Comparison of ENCODE assay signal across 23 cellular contexts in genomic region chr12:15602051-15602672, GRCh38.
A peak's percentile ranks its signal among the peaks of the same experiment; 100 is the strongest.
DNase-seq lines count a peak whose midpoint lies in the region; ATAC-seq, FAIRE-seq and TF ChIP-seq lines count a peak whose summit lies in the region.
"Had no signal": no experiment of that assay in that cellular context is flagged by ENCODE, and none has a peak within 500 bp of the region (broad histone marks: within the 10 kb centered on the region; RNA-seq: fewer than 3 reads in every experiment).

No MANE protein-coding gene starts in this region.

- no peak overlapping the region for H3K4me3 Mint-ChIP-seq in stimulated activated naive CD8-positive, alpha-beta T cell treated with anti-CD3 and anti-CD28 coated beads, Interleukin-15, amount 100 ng/mL, for 72 hours
- H3K4me3 Mint-ChIP-seq: activated CD4-positive, alpha-beta memory T cell treated with anti-CD3 and anti-CD28 coated beads for 36 hours had no signal

- H3K9me3 Mint-ChIP-seq in stimulated activated naive CD8-positive, alpha-beta T cell treated with anti-CD3 and anti-CD28 coated beads, Interleukin-15, amount 100 ng/mL, for 72 hours, result no peaks in the 10 kb centered on the region
- H3K9me3 Mint-ChIP-seq: activated CD4-positive, alpha-beta memory T cell treated with anti-CD3 and anti-CD28 coated beads for 36 hours had no signal

- intact Hi-C loops in pancreas (cut with DNase I) (no loop called here), uterus (cut with DNase I; ENCODE audit: low total_unique reads) (no loop called here)

- no peaks in the 10 kb centered on the region for H3K4me1 ChIP-seq in pancreas
- peaks cover 0 to 9% of the 10 kb centered on the region in 2 donors for H3K4me1 ChIP-seq in uterus
- H3K4me1 ChIP-seq: BLaER1, body of pancreas, prostate gland had no signal

- H3K27me3 Mint-ChIP-seq in stimulated activated naive CD8-positive, alpha-beta T cell treated with anti-CD3 and anti-CD28 coated beads, Interleukin-15, amount 100 ng/mL, for 72 hours, result no peaks in the 10 kb centered on the region

- no peaks in the 10 kb centered on the region for H3K9me3 ChIP-seq in pancreas
- no peaks in the 10 kb centered on the region for H3K9me3 ChIP-seq in uterus
- H3K9me3 ChIP-seq: adrenal gland, BLaER1, body of pancreas, neutrophil, prostate gland, transverse colon had no signal

- no peak for DNase-seq in stimulated activated naive CD8-positive, alpha-beta T cell treated with anti-CD3 and anti-CD28 coated beads, Interleukin-15, Interleukin-2, amounts not matched to agents 100 U/mL and 50 U/mL, for 24 hours
- no peak for DNase-seq in stimulated activated naive CD8-positive, alpha-beta T cell treated with anti-CD3 and anti-CD28 coated beads, Interleukin-15, amount 100 ng/mL, for 72 hours
- DNase-seq in bronchial epithelial cell (ENCODE audit: low read depth) (peak; percentile 47), kidney tubule cell (ENCODE audit: low spot score) (peak; percentile 80), pancreas (no peak), cerebellar nuclear complex (lab: John Stamatoyannopoulos, UW) (no peak), uterus (no peak)
- no peak for DNase-seq in stimulated activated CD4-positive, alpha-beta T cell treated with anti-CD3 and anti-CD28 coated beads, Interleukin-12 subunit alpha, Interleukin-12 subunit beta, amount 100 ng/mL, for 4 hours
- DNase-seq: activated CD4-positive, alpha-beta memory T cell treated with anti-CD3 and anti-CD28 coated beads for 36 hours; activated CD8-positive, alpha-beta memory T cell treated with anti-CD3 and anti-CD28 coated beads, Interleukin-2, amount 50 U/mL, for 48 hours; adrenal gland; body of pancreas; foreskin keratinocyte; Kasumi-1; mesendoderm; MV-4-11; NCI-H146; transverse colon had no signal

- TF ChIP-seq POLR2A in uterus (IDR thresholded peaks at IDR 0.05), result no peak

- no peaks in the 10 kb centered on the region for H3K4me1 Mint-ChIP-seq in stimulated activated naive CD8-positive, alpha-beta T cell treated with anti-CD3 and anti-CD28 coated beads, Interleukin-15, amount 100 ng/mL, for 72 hours

- H3K27me3 ChIP-seq in bronchial epithelial cell (ENCODE audit: control insufficient read depth, insufficient read depth, low read length), result no peaks in the 10 kb centered on the region
- no peaks in the 10 kb centered on the region for H3K27me3 ChIP-seq in pancreas
- H3K27me3 ChIP-seq in uterus, result no peaks in the 10 kb centered on the region
- H3K27me3 ChIP-seq: adrenal gland, BLaER1, body of pancreas, foreskin keratinocyte, neutrophil, transverse colon had no signal

- H3K36me3 ChIP-seq in bronchial epithelial cell (ENCODE audit: control insufficient read depth, insufficient read depth, low read length) (no peaks in the 10 kb centered on the region), pancreas (no peaks in the 10 kb centered on the region), uterus (no peaks in the 10 kb centered on the region)
- H3K36me3 ChIP-seq: adrenal gland, BLaER1, neutrophil, prostate gland, transverse colon had no signal

- TF ChIP-seq CTCF in bronchial epithelial cell (IDR thresholded peaks at IDR 0.05; ENCODE audit: insufficient read depth, low read length, severe bottlenecking), result no peak
- TF ChIP-seq CTCF in pancreas (IDR thresholded peaks at IDR 0.05), result no peak
- TF ChIP-seq CTCF in uterus (IDR thresholded peaks at IDR 0.05), result no peak

- no peak overlapping the region for H3K4me3 ChIP-seq in bronchial epithelial cell (ENCODE audit: low read depth, low read length)
- H3K4me3 ChIP-seq in pancreas, result no peak overlapping the region
- H3K4me3 ChIP-seq in uterus, result no peak overlapping the region
- H3K4me3 ChIP-seq: adrenal gland, BLaER1, body of pancreas, prostate gland, SK-N-MC, transverse colon had no signal

- peak; percentile 41 for ATAC-seq in stimulated activated naive CD8-positive, alpha-beta T cell treated with anti-CD3 and anti-CD28 coated beads, Interleukin-15, Interleukin-2, amounts not matched to agents 100 U/mL and 50 U/mL, for 24 hours
- ATAC-seq in stimulated activated naive CD8-positive, alpha-beta T cell treated with anti-CD3 and anti-CD28 coated beads, Interleukin-15, amount 100 ng/mL, for 72 hours, result no peak
- ATAC-seq in pancreas, result no peak
- ATAC-seq: body of pancreas, left lobe of liver had no signal

- WGBS in pancreas, 2 donors, result 85 to 90% methylated on average over 3 of the region's 3 CpGs

- no peak overlapping the region for H3K27ac Mint-ChIP-seq in stimulated activated naive CD8-positive, alpha-beta T cell treated with anti-CD3 and anti-CD28 coated beads, Interleukin-15, amount 100 ng/mL, for 72 hours
- H3K27ac Mint-ChIP-seq: activated CD4-positive, alpha-beta memory T cell treated with anti-CD3 and anti-CD28 coated beads for 36 hours had no signal

- H3K27ac ChIP-seq in pancreas (no peak overlapping the region), uterus (no peak overlapping the region)
- H3K27ac ChIP-seq: adrenal gland, BLaER1, body of pancreas, foreskin keratinocyte, neutrophil, prostate gland, SK-N-MC, transverse colon had no signal

- no peak for FAIRE-seq in bronchial epithelial cell (lab: Jason Lieb, UNC)
- no peak for FAIRE-seq in pancreas (lab: Jason Lieb, UNC)

Comparison
In these comparisons a context has a peak if more than half of its experiments do, and no peak if none do; other contexts are left out.
1. DNase-seq: peak in bronchial epithelial cell (single experiment) and kidney tubule cell (single experiment); none in stimulated activated naive CD8-positive, alpha-beta T cell treated with anti-CD3 and anti-CD28 coated beads, Interleukin-15, Interleukin-2, amounts not matched to agents 100 U/mL and 50 U/mL, for 24 hours (single experiment), stimulated activated naive CD8-positive, alpha-beta T cell treated with anti-CD3 and anti-CD28 coated beads, Interleukin-15, amount 100 ng/mL, for 72 hours (0 of 2), pancreas (0 of 6), cerebellar nuclear complex (0 of 2), uterus (0 of 2) and stimulated activated CD4-positive, alpha-beta T cell treated with anti-CD3 and anti-CD28 coated beads, Interleukin-12 subunit alpha, Interleukin-12 subunit beta, amount 100 ng/mL, for 4 hours (single experiment).